12 cellular contexts compared by ENCODE assay signal in genomic region chr16:25009822-25010221, GRCh38. TPM values are rescaled to one million over a fixed set of nuclear protein-coding genes. Genes with fewer than 3 reads are reported as not detected.
DNase-seq lines count a peak whose midpoint lies in the region; ATAC-seq, FAIRE-seq and TF ChIP-seq lines count a peak whose summit lies in the region.
"Had no signal": no experiment of that assay in that cellular context is flagged by ENCODE, and none has a peak within 500 bp of the region (broad histone marks: within the 10 kb centered on the region; RNA-seq: fewer than 3 reads in every experiment).

No MANE protein-coding gene starts in this region.

- 14% methylated on average over 1 of the region's 1 CpG for WGBS in K562 (ENCODE audit: insufficient coverage, low coverage, missing lambda C conversion rate)

- H3K4me1 ChIP-seq in K562 (replicated peaks in 1 of 2; ENCODE audit: control insufficient read depth in 2 of 2, insufficient read depth in 2 of 2, low read length in 2 of 2) = peaks cover 9 to 14% of the 10 kb centered on the region in 2 experiments; a peak in 4 of 5 replicates

- H4K20me1 ChIP-seq in K562 (replicated peaks; ENCODE audit: control insufficient read depth, insufficient read depth, low read length) = peaks cover 7% of the 10 kb centered on the region; the same call in 1 of the 2 replicates

- H3K79me2 ChIP-seq in K562 (ENCODE audit: control insufficient read depth, insufficient read depth, low read length) = peaks cover 64% of the 10 kb centered on the region

- FAIRE-seq in K562 (lab: Jason Lieb, UNC) = no peak

- no peaks in the 10 kb centered on the region for H3K27me3 ChIP-seq in K562 (ENCODE audit: control insufficient read depth in 2 of 2, insufficient read depth in 2 of 2, low read length in 2 of 2)
- H3K27me3 ChIP-seq: body of pancreas had no signal

- no peak overlapping the region for H3K4me2 ChIP-seq in K562 (ENCODE audit: insufficient read depth, low read length)

- H3K4me1 Mint-ChIP-seq in activated CD4-positive, alpha-beta T cell treated with anti-CD3 and anti-CD28 coated beads for 36 hours = peaks cover 85% of the 10 kb centered on the region
- peaks cover 84% of the 10 kb centered on the region for H3K4me1 Mint-ChIP-seq in stimulated activated effector memory CD8-positive, alpha-beta T cell treated with anti-CD3 and anti-CD28 coated beads, Interleukin-12 subunit alpha, Interleukin-12 subunit beta, amount 100 ng/mL, for 72 hours

- no peak for ATAC-seq in activated CD4-positive, alpha-beta T cell treated with anti-CD3 and anti-CD28 coated beads for 36 hours
- ATAC-seq in K562 = no peak
- ATAC-seq in stimulated activated effector memory CD8-positive, alpha-beta T cell treated with anti-CD3 and anti-CD28 coated beads, Interleukin-12 subunit alpha, Interleukin-12 subunit beta, amount 100 ng/mL, for 72 hours = no peak
- no peak for ATAC-seq in GM19324 (IDR thresholded peaks at IDR 0.05; ENCODE audit: low FRiP score, unreplicated experiment)
- ATAC-seq in HG03457 (IDR thresholded peaks at IDR 0.05; ENCODE audit: unreplicated experiment) = no peak
- ATAC-seq: body of pancreas had no signal

- H3K9me3 Mint-ChIP-seq in activated CD4-positive, alpha-beta T cell treated with anti-CD3 and anti-CD28 coated beads for 36 hours (ENCODE audit: low read depth) = no peaks in the 10 kb centered on the region
- no peaks in the 10 kb centered on the region for H3K9me3 Mint-ChIP-seq in stimulated activated effector memory CD8-positive, alpha-beta T cell treated with anti-CD3 and anti-CD28 coated beads, Interleukin-12 subunit alpha, Interleukin-12 subunit beta, amount 100 ng/mL, for 72 hours

- H3K36me3 ChIP-seq in K562 (ENCODE audit: control insufficient read depth, insufficient read depth, low read length) = peaks cover 26% of the 10 kb centered on the region

- H3K4me3 ChIP-seq in K562 = no peak overlapping the region
- H3K4me3 ChIP-seq: body of pancreas had no signal

- no peaks in the 10 kb centered on the region for H3K9me1 ChIP-seq in K562 (ENCODE audit: control insufficient read depth, insufficient read depth, low read length)

- no peak for TF ChIP-seq EP300 in K562 (IDR thresholded peaks at IDR 0.05; ENCODE audit: low read length)

- H2AFZ ChIP-seq in K562 (ENCODE audit: low read depth, low read length) = no peak overlapping the region

- DNase-seq in activated CD4-positive, alpha-beta T cell treated with anti-CD3 and anti-CD28 coated beads for 36 hours = no peak
- DNase-seq in activated CD4-positive, alpha-beta T cell treated with anti-CD3 and anti-CD28 coated beads for 4 hours = no peak
- DNase-seq in MV-4-11 (lab: John Stamatoyannopoulos, UW) = peak; percentile 90
- no peak for DNase-seq in K562 (ENCODE audit: extremely low read depth in 1 of 4, low spot score in 3 of 4)
- no peak for DNase-seq in stimulated activated effector memory CD8-positive, alpha-beta T cell treated with anti-CD3 and anti-CD28 coated beads, Interleukin-12 subunit alpha, Interleukin-12 subunit beta, amount 100 ng/mL, for 72 hours (ENCODE audit: low spot score in 2 of 2)
- DNase-seq in cerebellar nuclear complex (lab: John Stamatoyannopoulos, UW) = no peak
- DNase-seq: activated CD4-positive, alpha-beta T cell treated with anti-CD3 and anti-CD28 coated beads, Interleukin-2, amount 50 U/mL, for 4 hours; mammary epithelial cell; stimulated activated CD8-positive, alpha-beta memory T cell treated with anti-CD3 and anti-CD28 coated beads, Interleukin-4, amount 100 ng/mL, for 48 hours had no signal

- no peak overlapping the region for H3K9ac ChIP-seq in K562 (ENCODE audit: insufficient read depth in 1 of 2, low read depth in 2 of 2, low read length in 2 of 2)

- intact Hi-C loops in activated CD4-positive, alpha-beta T cell treated with anti-CD3 and anti-CD28 coated beads for 36 hours (cut with DNase I, micrococcal nuclease) = loop anchor here in 1 of 2 experiments (5.0 to 10.0 kb wide), 3 partner anchors 158 to 1585 kb away; no protein-coding TSS in a partner anchor
- intact Hi-C loops in K562 (cut with micrococcal nuclease) = no loop called here

- no peak overlapping the region for H3K27ac ChIP-seq in K562 (ENCODE audit: extremely low read depth, low read depth, low read length)
- H3K27ac ChIP-seq: body of pancreas had no signal

- no peak overlapping the region for H3K4me3 Mint-ChIP-seq in activated CD4-positive, alpha-beta T cell treated with anti-CD3 and anti-CD28 coated beads for 36 hours
- no peak overlapping the region for H3K4me3 Mint-ChIP-seq in stimulated activated effector memory CD8-positive, alpha-beta T cell treated with anti-CD3 and anti-CD28 coated beads, Interleukin-12 subunit alpha, Interleukin-12 subunit beta, amount 100 ng/mL, for 72 hours

- no peak for TF ChIP-seq RAD21 in K562 (CRISPR knock-in tag; conservative IDR thresholded peaks at IDR 0.05 in 1 of 2, IDR thresholded peaks at IDR 0.05 in 1 of 2)

- no peak for TF ChIP-seq CTCF in K562 (IDR thresholded peaks at IDR 0.05 in 2 of 3, conservative IDR thresholded peaks at IDR 0.05 in 1 of 3; ENCODE audit: insufficient read depth in 2 of 3, low read depth in 1 of 3, low read length in 3 of 3)

- no TSS peak for BruUV-seq in K562 (replicated peaks; lab: Mats Ljungman, UMichigan)

- in situ Hi-C loops in K562 (cut with MboI) = no loop called here

- POLR2A ChIA-PET in activated CD4-positive, alpha-beta T cell treated with anti-CD3 and anti-CD28 coated beads for 36 hours (lab: Charles Lee) = interaction anchor here (0.6 kb wide), 1 partner anchor 259 kb away, joined by 3 read pairs; no protein-coding TSS in a partner anchor
- POLR2A ChIA-PET in K562 (lab: Yijun Ruan, JAX) = no interaction called here

- no peak for TF ChIP-seq POLR2A in K562 (conservative IDR thresholded peaks at IDR 0.05)

- H3K36me3 Mint-ChIP-seq in activated CD4-positive, alpha-beta T cell treated with anti-CD3 and anti-CD28 coated beads for 36 hours (ENCODE audit: low read depth) = peaks cover 35% of the 10 kb centered on the region
- peaks cover 14% of the 10 kb centered on the region for H3K36me3 Mint-ChIP-seq in stimulated activated effector memory CD8-positive, alpha-beta T cell treated with anti-CD3 and anti-CD28 coated beads, Interleukin-12 subunit alpha, Interleukin-12 subunit beta, amount 100 ng/mL, for 72 hours

- H3K9me3 ChIP-seq in K562 (replicated peaks; ENCODE audit: control insufficient read depth, insufficient read depth, low read depth, low read length) = no peaks in the 10 kb centered on the region
- H3K9me3 ChIP-seq: body of pancreas had no signal

- H3K27me3 Mint-ChIP-seq in activated CD4-positive, alpha-beta T cell treated with anti-CD3 and anti-CD28 coated beads for 36 hours = no peaks in the 10 kb centered on the region

- CTCF ChIA-PET in activated CD4-positive, alpha-beta T cell treated with anti-CD3 and anti-CD28 coated beads for 36 hours (lab: Charles Lee) = interaction anchor here (0.8 kb wide), 1 partner anchor 282 kb away, joined by 3 read pairs; no protein-coding TSS in a partner anchor
- CTCF ChIA-PET in K562 (lab: Yijun Ruan, JAX; ENCODE audit: low intra/inter-chr PET ratio) = no interaction called here

- H3K27ac Mint-ChIP-seq in activated CD4-positive, alpha-beta T cell treated with anti-CD3 and anti-CD28 coated beads for 36 hours = peak overlapping the region; percentile 9
- H3K27ac Mint-ChIP-seq in stimulated activated effector memory CD8-positive, alpha-beta T cell treated with anti-CD3 and anti-CD28 coated beads, Interleukin-12 subunit alpha, Interleukin-12 subunit beta, amount 100 ng/mL, for 72 hours = peak overlapping the region; percentile 74

TF ChIP-seq in K562, 482 proteins besides CTCF, POLR2A, EP300 and RAD21:
- TF ChIP-seq ZNF384 (IDR thresholded peaks at IDR 0.05; ENCODE audit: low read depth, low read length) (0 out of 2 replicates have a peak, but pooled peaks have one; percentile 19), MNT (conservative IDR thresholded peaks at IDR 0.05) (no peak)

RNA-seq across cellular contexts. Expression of gene ARHGAP17, which starts 5.3 kb away (rescaled TPM):
- total RNA-seq in activated CD4-positive, alpha-beta T cell treated with anti-CD3 and anti-CD28 coated beads for 36 hours = 10 to 100 TPM; 55.1 to 60.4 TPM
- 86.7 and 111 TPM in 2 replicates for total RNA-seq in K562 (2011; cell fraction: chromatin; rRNA removed; ENCODE audit: low replicate concordance)
- 35.9 and 49.1 TPM in 2 replicates for total RNA-seq in K562 (2011; cell fraction: nucleolus; rRNA removed)
- total RNA-seq in K562 (2011; cell fraction: nucleoplasm; rRNA removed) = 72.0 and 106 TPM in 2 replicates
- total RNA-seq in K562 (2014; rRNA removed) (10.9 and 14.4 TPM in 2 replicates), K562 (2014; rRNA removed; fragmentation: Illumina TruSeq; extraction: Trizol) (13.6 and 14.0 TPM in 2 replicates), K562 (2015; rRNA removed; fragmentation: Illumina TruSeq; extraction: Trizol) (10.4 and 14.4 TPM in 2 replicates), K562 (2021) (39.5 and 45.1 TPM in 2 replicates)
- polyA plus RNA-seq in K562 (2011; rRNA removed) (9.9 and 10.6 TPM in 2 replicates), K562 (2014; fragmentation: Illumina TruSeq; extraction: Trizol) (32.7 and 41.5 TPM in 2 replicates), K562 (2014; fragmentation: Nextera tagmentation; extraction: Ambion mirVana) (1 to 10 TPM; 5.8 to 8.0 TPM), K562 (2014; rRNA removed) (18.1 and 22.8 TPM in 2 replicates)
- 8.3 and 9.3 TPM in 2 replicates for polyA plus RNA-seq in K562 (2011; cell fraction: cytosol; rRNA removed)
- 27.4 and 27.8 TPM in 2 replicates for polyA plus RNA-seq in K562 (2011; cell fraction: nucleus; rRNA removed)
- polyA plus RNA-seq in K562 (2012) = 19.4 and 26.5 TPM in 2 replicates
- 23.2 and 25.8 TPM in 2 replicates for polyA minus RNA-seq in K562 (2011; rRNA and poly(A)+ RNA removed)
- 13.8 and 19.8 TPM in 2 replicates for polyA minus RNA-seq in K562 (2011; cell fraction: cytosol; rRNA and poly(A)+ RNA removed)
- 16.4 and 22.4 TPM in 2 replicates for polyA minus RNA-seq in K562 (2011; cell fraction: nucleus; rRNA and poly(A)+ RNA removed)
